40 cellular contexts compared by ENCODE assay signal in the genomic region with DNA sequence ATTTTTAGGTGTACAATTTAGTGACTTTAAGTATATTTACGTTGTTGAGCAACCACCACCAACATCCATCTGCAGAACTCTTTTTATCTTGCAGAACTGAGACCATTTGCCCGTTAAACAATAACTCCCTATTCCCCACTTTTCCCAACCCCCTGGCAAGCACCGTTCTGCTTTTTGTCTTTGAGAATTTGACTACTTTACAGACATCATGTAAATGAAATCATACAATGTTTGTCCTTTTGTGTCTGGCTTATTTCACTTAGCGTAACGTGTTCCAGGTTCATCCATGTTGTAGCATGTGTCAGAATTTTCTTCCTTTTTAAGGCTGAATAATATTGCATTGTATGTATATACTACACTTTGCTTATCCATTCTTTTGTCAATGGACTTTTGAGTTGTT.
"Had no signal": no experiment of that assay in that cellular context is flagged by ENCODE, and none has a peak within 500 bp of the region (broad histone marks: within the 10 kb centered on the region; RNA-seq: fewer than 3 reads in every experiment).

No MANE protein-coding gene starts in this region.

- H3K27ac ChIP-seq: ascending aorta, cardiac muscle cell, WERI-Rb-1 had no signal

- H3K27me3 Mint-ChIP-seq: activated naive CD4-positive, alpha-beta T cell treated with anti-CD3 and anti-CD28 coated beads, Interleukin-2, amount 10 ng/mL, durations not matched to agents 7 days and 5 days; activated naive CD8-positive, alpha-beta T cell; activated naive CD8-positive, alpha-beta T cell treated with anti-CD3 and anti-CD28 coated beads, Interleukin-2, amount 50 U/mL, for 24 hours; activated T-cell treated with anti-CD3 and anti-CD28 coated beads, Interleukin-2, amount 50 U/mL, for 24 hours; brain; central memory CD8-positive, alpha-beta T cell had no signal

- H3K27me3 ChIP-seq: ascending aorta, cardiac muscle cell had no signal

- ATAC-seq: activated CD4-positive, alpha-beta T cell treated with anti-CD3 and anti-CD28 coated beads for 36 hours; activated CD4-positive, CD25-positive, alpha-beta regulatory T cell treated with anti-CD3 and anti-CD28 coated beads, Interleukin-2, amount 50 U/mL, for 24 hours; activated CD8-positive, alpha-beta memory T cell treated with anti-CD3 and anti-CD28 coated beads, Interleukin-2, amount 10 ng/mL, durations not matched to agents 7 days and 5 days; activated CD8-positive, alpha-beta T cell treated with anti-CD3 and anti-CD28 coated beads, Interleukin-2, amount 10 ng/mL, durations not matched to agents 7 days and 5 days; activated naive CD8-positive, alpha-beta T cell treated with anti-CD3 and anti-CD28 coated beads, Interleukin-2, amount 50 U/mL, for 24 hours; WTC11 had no signal

- H3K36me3 ChIP-seq: ascending aorta, cardiac muscle cell, WERI-Rb-1 had no signal

- H3K9me3 Mint-ChIP-seq: activated CD4-positive, alpha-beta memory T cell treated with anti-CD3 and anti-CD28 coated beads, Interleukin-2, amount 10 ng/mL, durations not matched to agents 7 days and 5 days; activated CD4-positive, alpha-beta T cell treated with anti-CD3 and anti-CD28 coated beads, Interleukin-2, amount 10 ng/mL, durations not matched to agents 7 days and 5 days; activated naive CD4-positive, alpha-beta T cell treated with anti-CD3 and anti-CD28 coated beads, Interleukin-2, amount 10 ng/mL, durations not matched to agents 7 days and 5 days; activated naive CD4-positive, alpha-beta T cell treated with anti-CD3 and anti-CD28 coated beads, Interleukin-2, amount 50 U/mL, for 24 hours; activated naive CD8-positive, alpha-beta T cell treated with anti-CD3 and anti-CD28 coated beads, Interleukin-2, amount 10 ng/mL, durations not matched to agents 7 days and 5 days; activated naive CD8-positive, alpha-beta T cell treated with anti-CD3 and anti-CD28 coated beads, Interleukin-2, amount 50 U/mL, for 24 hours; activated T-cell treated with anti-CD3 and anti-CD28 coated beads, Interleukin-2, amount 50 U/mL, for 24 hours; activated T-helper 2 cell treated with anti-CD3 and anti-CD28 coated beads, Interferon-gamma antibody, Interleukin-2, Interleukin-4, amounts not matched to agents 10 μg/mL and 5 μg/mL and 100 μg/mL, durations not matched to agents 14 hours and 24 hours and 36 hours; central memory CD8-positive, alpha-beta T cell; T-helper 1 cell treated with Interleukin-12 subunit alpha and Interleukin-12 subunit beta and Interleukin-4 antibody, amounts not matched to agents 30 μg/mL and 1 μg/mL, for 36 hours; T-helper 2 cell treated with Interferon-gamma antibody and Interleukin-4, amounts not matched to agents 5 μg/mL and 100 μg/mL, for 36 hours had no signal

- FAIRE-seq: bronchial epithelial cell, TTC549 had no signal

- H3K4me1 Mint-ChIP-seq: activated CD4-positive, alpha-beta memory T cell treated with anti-CD3 and anti-CD28 coated beads, Interleukin-2, amount 10 ng/mL, durations not matched to agents 7 days and 5 days; activated CD4-positive, alpha-beta T cell treated with anti-CD3 and anti-CD28 coated beads for 36 hours; activated CD4-positive, alpha-beta T cell treated with anti-CD3 and anti-CD28 coated beads, Interleukin-2, amount 10 ng/mL, durations not matched to agents 7 days and 5 days; activated CD8-positive, alpha-beta memory T cell treated with anti-CD3 and anti-CD28 coated beads, Interleukin-2, amount 10 ng/mL, durations not matched to agents 7 days and 5 days; activated naive CD4-positive, alpha-beta T cell treated with anti-CD3 and anti-CD28 coated beads, Interleukin-2, amount 10 ng/mL, durations not matched to agents 7 days and 5 days; activated naive CD4-positive, alpha-beta T cell treated with anti-CD3 and anti-CD28 coated beads, Interleukin-2, amount 50 U/mL, for 24 hours; activated naive CD8-positive, alpha-beta T cell treated with anti-CD3 and anti-CD28 coated beads, Interleukin-2, amount 10 ng/mL, durations not matched to agents 7 days and 5 days; activated naive CD8-positive, alpha-beta T cell treated with anti-CD3 and anti-CD28 coated beads, Interleukin-2, amount 50 U/mL, for 24 hours; central memory CD8-positive, alpha-beta T cell had no signal

- H3K36me3 Mint-ChIP-seq: activated CD8-positive, alpha-beta memory T cell treated with anti-CD3 and anti-CD28 coated beads, Interleukin-2, amount 10 ng/mL, durations not matched to agents 7 days and 5 days; activated naive CD4-positive, alpha-beta T cell treated with anti-CD3 and anti-CD28 coated beads, Interleukin-2, amount 10 ng/mL, durations not matched to agents 7 days and 5 days; activated naive CD4-positive, alpha-beta T cell treated with anti-CD3 and anti-CD28 coated beads, Interleukin-2, amount 50 U/mL, for 24 hours; activated naive CD8-positive, alpha-beta T cell; activated naive CD8-positive, alpha-beta T cell treated with anti-CD3 and anti-CD28 coated beads, Interleukin-2, amount 10 ng/mL, durations not matched to agents 7 days and 5 days; brain had no signal

- H3K4me3 Mint-ChIP-seq: activated CD4-positive, alpha-beta memory T cell treated with anti-CD3 and anti-CD28 coated beads, Interleukin-2, amount 10 ng/mL, durations not matched to agents 7 days and 5 days; activated CD4-positive, alpha-beta T cell treated with anti-CD3 and anti-CD28 coated beads for 36 hours; activated CD4-positive, alpha-beta T cell treated with anti-CD3 and anti-CD28 coated beads, Interleukin-2, amount 10 ng/mL, durations not matched to agents 7 days and 5 days; activated CD8-positive, alpha-beta memory T cell treated with anti-CD3 and anti-CD28 coated beads, Interleukin-2, amount 10 ng/mL, durations not matched to agents 7 days and 5 days; activated CD8-positive, alpha-beta T cell treated with anti-CD3 and anti-CD28 coated beads, Interleukin-2, amount 10 ng/mL, durations not matched to agents 7 days and 5 days; activated naive CD4-positive, alpha-beta T cell treated with anti-CD3 and anti-CD28 coated beads, Interleukin-2, amount 10 ng/mL, durations not matched to agents 7 days and 5 days; activated naive CD4-positive, alpha-beta T cell treated with anti-CD3 and anti-CD28 coated beads, Interleukin-2, amount 50 U/mL, for 24 hours; activated naive CD8-positive, alpha-beta T cell; activated naive CD8-positive, alpha-beta T cell treated with anti-CD3 and anti-CD28 coated beads, Interleukin-2, amount 10 ng/mL, durations not matched to agents 7 days and 5 days; activated naive CD8-positive, alpha-beta T cell treated with anti-CD3 and anti-CD28 coated beads, Interleukin-2, amount 50 U/mL, for 24 hours; activated T-cell treated with anti-CD3 and anti-CD28 coated beads, Interleukin-2, amount 50 U/mL, for 24 hours; brain; central memory CD8-positive, alpha-beta T cell; T-helper 1 cell treated with Interleukin-12 subunit alpha and Interleukin-12 subunit beta and Interleukin-4 antibody, amounts not matched to agents 30 μg/mL and 1 μg/mL, for 36 hours; T-helper 2 cell treated with Interferon-gamma antibody and Interleukin-4, amounts not matched to agents 5 μg/mL and 100 μg/mL, for 36 hours; WTC11 had no signal

- H3K9me3 ChIP-seq: ascending aorta had no signal

- H3K4me3 ChIP-seq: ascending aorta, cardiac muscle cell had no signal

- DNase-seq: activated CD4-positive, alpha-beta memory T cell treated with anti-CD3 and anti-CD28 coated beads, Interleukin-2, amount 10 ng/mL, durations not matched to agents 7 days and 5 days; activated CD4-positive, alpha-beta T cell treated with anti-CD3 and anti-CD28 coated beads for 1 hour; activated CD4-positive, alpha-beta T cell treated with anti-CD3 and anti-CD28 coated beads for 36 hours; activated CD4-positive, alpha-beta T cell treated with anti-CD3 and anti-CD28 coated beads for 48 hours; activated CD4-positive, alpha-beta T cell treated with anti-CD3 and anti-CD28 coated beads, Interleukin-2, amount 10 ng/mL, durations not matched to agents 7 days and 5 days; activated CD4-positive, alpha-beta T cell treated with anti-CD3 and anti-CD28 coated beads, Interleukin-2, amount 50 U/mL, for 48 hours; activated CD4-positive, CD25-positive, alpha-beta regulatory T cell; activated CD8-positive, alpha-beta memory T cell treated with anti-CD3 and anti-CD28 coated beads for 24 hours; activated CD8-positive, alpha-beta memory T cell treated with anti-CD3 and anti-CD28 coated beads, Interleukin-2, amount 10 ng/mL, durations not matched to agents 7 days and 5 days; activated CD8-positive, alpha-beta memory T cell treated with anti-CD3 and anti-CD28 coated beads, Interleukin-2, amount 50 U/mL, for 48 hours; activated CD8-positive, alpha-beta T cell treated with anti-CD3 and anti-CD28 coated beads, Interleukin-2, amount 10 ng/mL, durations not matched to agents 7 days and 5 days; activated effector memory CD4-positive, alpha-beta T cell treated with Interleukin-2 at 50 U/mL for 16 hours; activated gamma-delta T cell; activated naive CD4-positive, alpha-beta T cell treated with anti-CD3 and anti-CD28 coated beads, Interleukin-2, amount 10 ng/mL, durations not matched to agents 7 days and 5 days; activated naive CD4-positive, alpha-beta T cell treated with Interleukin-2 at 50 U/mL for 16 hours; activated naive CD8-positive, alpha-beta T cell treated with anti-CD3 and anti-CD28 coated beads, Interleukin-2, amount 10 ng/mL, durations not matched to agents 7 days and 5 days; activated naive CD8-positive, alpha-beta T cell treated with anti-CD3 and anti-CD28 coated beads, Interleukin-2, amount 50 U/mL, for 24 hours; activated T-cell treated with anti-CD3 and anti-CD28 coated beads, Interleukin-2, amount 50 U/mL, for 24 hours; activated T-cell treated with anti-CD3 and anti-CD28 coated beads, Interleukin-2, amount 50 U/mL, for 48 hours; amygdala; anterior cingulate cortex; caudate nucleus; cerebellar nuclear complex; T-helper 1 cell; T-helper 2 cell; T-helper 9 cell; WERI-Rb-1 had no signal

- H3K27ac Mint-ChIP-seq: activated CD4-positive, alpha-beta memory T cell treated with anti-CD3 and anti-CD28 coated beads, Interleukin-2, amount 10 ng/mL, durations not matched to agents 7 days and 5 days; activated CD4-positive, alpha-beta T cell treated with anti-CD3 and anti-CD28 coated beads for 36 hours; activated CD4-positive, alpha-beta T cell treated with anti-CD3 and anti-CD28 coated beads, Interleukin-2, amount 10 ng/mL, durations not matched to agents 7 days and 5 days; activated CD8-positive, alpha-beta memory T cell treated with anti-CD3 and anti-CD28 coated beads, Interleukin-2, amount 10 ng/mL, durations not matched to agents 7 days and 5 days; activated CD8-positive, alpha-beta T cell treated with anti-CD3 and anti-CD28 coated beads, Interleukin-2, amount 10 ng/mL, durations not matched to agents 7 days and 5 days; activated naive CD4-positive, alpha-beta T cell treated with anti-CD3 and anti-CD28 coated beads, Interleukin-2, amount 10 ng/mL, durations not matched to agents 7 days and 5 days; activated naive CD4-positive, alpha-beta T cell treated with anti-CD3 and anti-CD28 coated beads, Interleukin-2, amount 50 U/mL, for 24 hours; activated naive CD8-positive, alpha-beta T cell; activated naive CD8-positive, alpha-beta T cell treated with anti-CD3 and anti-CD28 coated beads, Interleukin-2, amount 10 ng/mL, durations not matched to agents 7 days and 5 days; activated naive CD8-positive, alpha-beta T cell treated with anti-CD3 and anti-CD28 coated beads, Interleukin-2, amount 50 U/mL, for 24 hours; activated T-cell treated with anti-CD3 and anti-CD28 coated beads, Interleukin-2, amount 50 U/mL, for 24 hours; activated T-helper 2 cell treated with anti-CD3 and anti-CD28 coated beads, Interferon-gamma antibody, Interleukin-2, Interleukin-4, amounts not matched to agents 10 μg/mL and 5 μg/mL and 100 μg/mL, durations not matched to agents 14 hours and 24 hours and 36 hours; T-helper 1 cell treated with Interleukin-12 subunit alpha and Interleukin-12 subunit beta and Interleukin-4 antibody, amounts not matched to agents 30 μg/mL and 1 μg/mL, for 36 hours; T-helper 2 cell treated with Interferon-gamma antibody and Interleukin-4, amounts not matched to agents 5 μg/mL and 100 μg/mL, for 36 hours; WTC11 had no signal
